ENCODE assay signal across 8 cellular contexts in the genomic region with DNA sequence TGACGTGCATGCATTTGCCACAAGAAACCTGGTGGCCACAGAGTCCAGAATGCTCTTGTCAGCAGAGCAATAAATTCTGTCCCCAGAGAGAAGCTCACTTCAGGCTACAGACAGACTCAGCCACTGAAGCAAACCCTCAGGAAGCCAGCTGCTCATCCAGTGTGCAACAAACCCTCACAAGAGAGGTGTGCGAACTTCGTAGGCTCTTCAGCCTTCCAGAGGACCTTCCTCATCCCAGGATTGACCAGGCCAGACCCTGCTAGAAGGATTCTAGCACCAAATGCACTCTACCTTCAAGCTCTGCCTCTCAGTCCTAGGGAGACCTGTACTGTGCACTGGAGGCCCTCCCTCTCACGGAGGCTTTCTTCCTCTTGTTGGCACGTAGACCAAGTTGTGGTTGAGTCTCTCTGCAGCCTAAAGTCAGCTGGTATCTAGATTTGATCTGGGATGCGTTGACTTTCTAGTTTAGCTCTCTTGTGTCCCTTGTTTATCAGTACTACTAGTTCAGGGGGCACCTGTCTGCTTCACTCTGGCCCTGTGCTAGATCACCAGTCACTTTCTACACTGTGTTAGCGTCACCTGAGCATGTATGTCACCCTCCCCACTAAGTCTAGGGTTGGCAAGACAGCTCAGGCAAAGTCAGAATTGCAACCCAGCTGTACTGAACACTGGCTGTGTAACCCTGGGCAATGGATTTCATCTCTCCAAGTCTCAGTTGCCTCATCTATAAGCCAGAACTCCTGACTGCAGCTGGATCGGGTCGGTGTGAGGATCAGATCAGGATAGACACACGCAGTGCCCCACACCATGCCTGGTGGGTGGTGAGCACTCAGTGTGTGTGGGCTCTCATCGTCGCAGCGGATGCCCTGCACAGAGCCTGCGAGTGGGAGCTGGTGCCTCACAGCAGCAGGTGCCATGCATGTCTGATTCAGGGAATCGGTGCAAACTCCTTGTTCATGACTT. TPM values are rescaled to one million over a fixed set of nuclear protein-coding genes. Genes with fewer than 3 reads are reported as not detected.
DNase-seq lines count a peak whose midpoint lies in the region; ATAC-seq and TF ChIP-seq lines count a peak whose summit lies in the region.

No MANE protein-coding gene starts in this region.

- no peaks in the 10 kb centered on the region for H3K27me3 ChIP-seq in CD8-positive, alpha-beta memory T cell (ENCODE audit: insufficient read depth, low read length, poor library complexity, severe bottlenecking)
- H3K27me3 ChIP-seq in lung (ENCODE audit: control insufficient read depth, insufficient read depth) = no peaks in the 10 kb centered on the region

- peak overlapping the region; percentile 28 for H3K27ac ChIP-seq in CD8-positive, alpha-beta memory T cell (ENCODE audit: low read depth, low read length)
- peak overlapping the region in 1 of 2 donors; percentile 9 for H3K27ac ChIP-seq in lung (ENCODE audit: low read depth in 1 of 2, low read length in 1 of 2)

- WGBS in lung, 2 donors = 76 to 80% methylated on average over 15 of the region's 15 CpGs

- intact Hi-C loops in activated CD4-positive, alpha-beta T cell treated with anti-CD3 and anti-CD28 coated beads, Interleukin-2, amount 10 ng/mL, durations not matched to agents 24 days and 14 days (cut with micrococcal nuclease) = loop anchor here (1.0 kb wide), 3 partner anchors 35 to 102 kb away; partner anchors contain the start of gene IL10RA

- ATAC-seq in HG03135 (IDR thresholded peaks at IDR 0.05; ENCODE audit: unreplicated experiment) (peak; percentile 53), lung (ENCODE audit: insufficient read depth, low FRiP score) (no peak)

- peaks cover 87% of the 10 kb centered on the region for H3K4me1 ChIP-seq in CD8-positive, alpha-beta memory T cell (ENCODE audit: insufficient read depth, low read length)
- H3K4me1 ChIP-seq in lung (ENCODE audit: control insufficient read depth in 2 of 2, insufficient read depth in 2 of 2, low read length in 2 of 2) = peaks cover 0 to 2% of the 10 kb centered on the region in 2 donors

- peaks cover 78 to 94% (median 91%) of the 10 kb centered on the region in 3 donors for H3K4me1 Mint-ChIP-seq in CD8-positive, alpha-beta memory T cell
- H3K4me1 Mint-ChIP-seq in activated CD4-positive, alpha-beta T cell treated with anti-CD3 and anti-CD28 coated beads, Interleukin-2, amount 10 ng/mL, durations not matched to agents 24 days and 14 days = peaks cover 77% of the 10 kb centered on the region

- H3K27me3 Mint-ChIP-seq in CD8-positive, alpha-beta memory T cell = peaks cover 0 to 3% of the 10 kb centered on the region in 2 donors
- no peaks in the 10 kb centered on the region for H3K27me3 Mint-ChIP-seq in activated CD4-positive, alpha-beta T cell treated with anti-CD3 and anti-CD28 coated beads, Interleukin-2, amount 10 ng/mL, durations not matched to agents 24 days and 14 days

- H3K9me3 ChIP-seq in CD8-positive, alpha-beta memory T cell (ENCODE audit: low read length) = no peaks in the 10 kb centered on the region
- no peaks in the 10 kb centered on the region for H3K9me3 ChIP-seq in lung (ENCODE audit: control insufficient read depth in 2 of 2, insufficient read depth in 1 of 2, low read length in 1 of 2)

- CTCF ChIA-PET in CD8-positive, alpha-beta memory T cell (lab: Charles Lee) = interaction anchor here (0.7 to 12.1 kb wide), 23 partner anchors 9 to 525 kb away, joined by 3 to 296 read pairs (median 6); partner anchors contain the start of genes FXYD2, FXYD6 and IL10RA
- CTCF ChIA-PET in HEK293T (lab: Yijun Ruan, JAX) = interaction anchor here (0.7 to 2.3 kb wide), 2 partner anchors 31 to 102 kb away, joined by 3 to 15 read pairs; no protein-coding TSS in a partner anchor

- peak in 3 of 5 donors; percentile 61 to 74 (median 66) for DNase-seq in CD8-positive, alpha-beta memory T cell
- DNase-seq in activated CD4-positive, alpha-beta T cell treated with anti-CD3 and anti-CD28 coated beads, Interleukin-2, amount 10 ng/mL, durations not matched to agents 24 days and 14 days = peak; percentile 84
- peak; percentile 26 for DNase-seq in lung (ENCODE audit: low spot score)
- no peak for DNase-seq in NCI-H748 treated with DMSO at 0.1 percent for 48 hours (lab: John Stamatoyannopoulos, UW)
- DNase-seq in T1000 (lab: John Stamatoyannopoulos, UW) = no peak
- DNase-seq in AG08395 (ENCODE audit: low spot score) = no peak
- no peak for DNase-seq in HEK293T (ENCODE audit: extremely low spot score)

- H3K9me3 Mint-ChIP-seq in CD8-positive, alpha-beta memory T cell = no peaks in the 10 kb centered on the region
- peaks cover 4% of the 10 kb centered on the region for H3K9me3 Mint-ChIP-seq in activated CD4-positive, alpha-beta T cell treated with anti-CD3 and anti-CD28 coated beads, Interleukin-2, amount 10 ng/mL, durations not matched to agents 24 days and 14 days

- H3K4me3 Mint-ChIP-seq in CD8-positive, alpha-beta memory T cell = peak overlapping the region; percentile 71 to 90 (median 86)
- H3K4me3 Mint-ChIP-seq in activated CD4-positive, alpha-beta T cell treated with anti-CD3 and anti-CD28 coated beads, Interleukin-2, amount 10 ng/mL, durations not matched to agents 24 days and 14 days = peak overlapping the region; percentile 74

- peak overlapping the region; percentile 62 for H3K4me3 ChIP-seq in CD8-positive, alpha-beta memory T cell (ENCODE audit: low read length)
- H3K4me3 ChIP-seq in lung = no peak overlapping the region

- POLR2A ChIA-PET in CD8-positive, alpha-beta memory T cell (lab: Charles Lee) = interaction anchor here (0.7 to 7.4 kb wide), 15 partner anchors 25 to 142 kb away, joined by 3 to 108 read pairs (median 5); partner anchors contain the start of gene IL10RA
- POLR2A ChIA-PET in HEK293T (lab: Yijun Ruan, JAX) = no interaction called here

- H3K36me3 Mint-ChIP-seq in CD8-positive, alpha-beta memory T cell = peaks cover 0 to 4% (median 0%) of the 10 kb centered on the region in 3 donors
- H3K36me3 Mint-ChIP-seq in activated CD4-positive, alpha-beta T cell treated with anti-CD3 and anti-CD28 coated beads, Interleukin-2, amount 10 ng/mL, durations not matched to agents 24 days and 14 days (ENCODE audit: low read depth) = peaks cover 3% of the 10 kb centered on the region

- no peak for TF ChIP-seq CTCF in lung (IDR thresholded peaks at IDR 0.05; ENCODE audit: control extremely low read depth, extremely low read depth)

- no peaks in the 10 kb centered on the region for H3K36me3 ChIP-seq in CD8-positive, alpha-beta memory T cell (ENCODE audit: insufficient read depth, low read length)
- H3K36me3 ChIP-seq in lung (ENCODE audit: control insufficient read depth in 2 of 2, insufficient read depth in 2 of 2, low read length in 2 of 2) = no peaks in the 10 kb centered on the region

- H3K27ac Mint-ChIP-seq in CD8-positive, alpha-beta memory T cell = peak overlapping the region; percentile 88 to 98 (median 94)
- H3K27ac Mint-ChIP-seq in activated CD4-positive, alpha-beta T cell treated with anti-CD3 and anti-CD28 coated beads, Interleukin-2, amount 10 ng/mL, durations not matched to agents 24 days and 14 days = peak overlapping the region; percentile 73

TF ChIP-seq in HEK293T, 16 proteins besides CTCF, POLR2A, EP300 and RAD21:
- TF ChIP-seq SP1 (IDR thresholded peaks at IDR 0.05) (no peak), L3MBTL2 (conservative IDR thresholded peaks at IDR 0.05) (no peak), ELF4 (IDR thresholded peaks at IDR 0.05) (no peak), FOXK2 (IDR thresholded peaks at IDR 0.05) (no peak), CTBP1 (IDR thresholded peaks at IDR 0.05; ENCODE audit: borderline replicate concordance) (no peak), ARNT (IDR thresholded peaks at IDR 0.05) (no peak), TARDBP (IDR thresholded peaks at IDR 0.05) (no peak)
TF ChIP-seq in HEK293T: peak in this region for 0.

RNA-seq across cellular contexts. Expression of gene TMPRSS13, which starts 22.1 kb away (rescaled TPM):
- total RNA-seq in CD8-positive, alpha-beta memory T cell = 1 to 10 TPM; 1.4 to 1.5 TPM
- polyA plus RNA-seq in CD8-positive, alpha-beta memory T cell = 1.5 TPM
- total RNA-seq in activated CD4-positive, alpha-beta T cell treated with anti-CD3 and anti-CD28 coated beads, Interleukin-2, amount 10 ng/mL, durations not matched to agents 24 days and 14 days = 1.2 and 1.5 TPM in 2 replicates
- 1 to 10 TPM; 9.4 TPM for total RNA-seq in lung
- 1 to 10 TPM; 5.8 to 9.1 TPM for polyA plus RNA-seq in lung

RNA-seq across cellular contexts. Expression of gene IL10RA, which starts 34.9 kb away (rescaled TPM):
- 100 to 1,000 TPM; 120 to 122 TPM for total RNA-seq in CD8-positive, alpha-beta memory T cell
- 659 TPM for polyA plus RNA-seq in CD8-positive, alpha-beta memory T cell
- 86.6 and 89.9 TPM in 2 replicates for total RNA-seq in activated CD4-positive, alpha-beta T cell treated with anti-CD3 and anti-CD28 coated beads, Interleukin-2, amount 10 ng/mL, durations not matched to agents 24 days and 14 days
- total RNA-seq in lung = 10 to 100 TPM; 15.4 to 41.1 TPM
- polyA plus RNA-seq in lung = 10 to 100 TPM in 1 of 2 donors, 1 to 10 TPM in 1; 7.9 to 52.5 TPM

Comparison
In these comparisons a context has a peak if more than half of its experiments do, and no peak if none do; other contexts are left out.
1. DNase-seq: peak in CD8-positive, alpha-beta memory T cell (3 of 5), activated CD4-positive, alpha-beta T cell treated with anti-CD3 and anti-CD28 coated beads, Interleukin-2, amount 10 ng/mL, durations not matched to agents 24 days and 14 days (single experiment) and lung (single experiment); none in NCI-H748 treated with DMSO at 0.1 percent for 48 hours (single experiment), T1000 (single experiment), AG08395 (single experiment) and HEK293T (single experiment).